ENCODE assay signal across 15 cellular contexts in genomic region chr3:125591116-125591755, GRCh38. TPM values are rescaled to one million over a fixed set of nuclear protein-coding genes. Genes with fewer than 3 reads are reported as not detected.
A peak's percentile ranks its signal among the peaks of the same experiment; 100 is the strongest.
DNase-seq lines count a peak whose midpoint lies in the region; ATAC-seq, FAIRE-seq and TF ChIP-seq lines count a peak whose summit lies in the region.
"Had no signal": no experiment of that assay in that cellular context is flagged by ENCODE, and none has a peak within 500 bp of the region (broad histone marks: within the 10 kb centered on the region; RNA-seq: fewer than 3 reads in every experiment).

No MANE protein-coding gene starts in this region.

- H3K27me3 ChIP-seq in OCI-LY1 (ENCODE audit: insufficient read depth, low read length) (no peaks in the 10 kb centered on the region), endothelial cell of umbilical vein (ENCODE audit: control insufficient read depth in 2 of 2, insufficient read depth in 2 of 2, low read length in 2 of 2) (no peaks in the 10 kb centered on the region), thyroid gland (no peaks in the 10 kb centered on the region)

- no peaks in the 10 kb centered on the region for H4K20me1 ChIP-seq in OCI-LY1 (ENCODE audit: insufficient read depth, low read length)
- H4K20me1 ChIP-seq in endothelial cell of umbilical vein (replicated peaks; ENCODE audit: control insufficient read depth, extremely low read depth, insufficient read depth, low read length): no peaks in the 10 kb centered on the region

- 74 to 83% methylated on average over 1 of the region's 1 CpG for WGBS in thyroid gland, 2 donors

- intact Hi-C loops in endothelial cell of umbilical vein (cut with micrococcal nuclease): loop anchor here (5.0 kb wide), 1 partner anchor 1029 kb away; no protein-coding TSS in a partner anchor
- intact Hi-C loops in thyroid gland (cut with DNase I): no loop called here

- peak; percentile 56 for DNase-seq in DMS 273 (lab: John Stamatoyannopoulos, UW; ENCODE audit: unreplicated experiment)
- DNase-seq in DMS 273 treated with DMSO at 0.1 percent for 48 hours (lab: John Stamatoyannopoulos, UW): no peak
- no peak for DNase-seq in endothelial cell of umbilical vein (ENCODE audit: low read depth, low spot score)
- peak; percentile 51 for DNase-seq in pons (ENCODE audit: low spot score)
- DNase-seq in thyroid gland: no peak
- DNase-seq in cerebellar cortex (ENCODE audit: low spot score): no peak
- DNase-seq: effector memory CD8-positive, alpha-beta T cell; HFFc6; mammary epithelial cell; retina had no signal

- peaks cover 72% of the 10 kb centered on the region for H3K79me2 ChIP-seq in OCI-LY1 (ENCODE audit: insufficient read depth, low read length)
- peaks cover 37% of the 10 kb centered on the region for H3K79me2 ChIP-seq in endothelial cell of umbilical vein (ENCODE audit: control insufficient read depth, insufficient read depth, low read length)

- CTCF ChIA-PET in endothelial cell of umbilical vein (lab: Charles Lee): interaction anchor here (0.7 to 1.3 kb wide), 4 partner anchors 9 to 690 kb away, joined by 3 read pairs; no protein-coding TSS in a partner anchor

- H2AFZ ChIP-seq in OCI-LY1 (ENCODE audit: low read length) (no peak overlapping the region), endothelial cell of umbilical vein (ENCODE audit: low read depth, low read length) (no peak overlapping the region)

- no peaks in the 10 kb centered on the region for H3K9me1 ChIP-seq in endothelial cell of umbilical vein (replicated peaks; ENCODE audit: control insufficient read depth, extremely low read depth, insufficient read depth, low read length)

- H3K4me3 ChIP-seq in OCI-LY1 (ENCODE audit: low read depth, low read length, poor library complexity, severe bottlenecking) (peak overlapping the region; percentile 96), endothelial cell of umbilical vein (replicated peaks in 1 of 3; ENCODE audit: insufficient read depth in 1 of 3, low read depth in 1 of 3, low read length in 3 of 3) (no peak overlapping the region), thyroid gland (replicated peaks in 1 of 3) (no peak overlapping the region)

- peaks cover 65% of the 10 kb centered on the region for H3K4me1 ChIP-seq in OCI-LY1 (ENCODE audit: insufficient read depth, low read length, severe bottlenecking)
- H3K4me1 ChIP-seq in endothelial cell of umbilical vein (ENCODE audit: control insufficient read depth, extremely low read depth, insufficient read depth, low read length): peaks cover 18% of the 10 kb centered on the region
- peaks cover 25 to 46% of the 10 kb centered on the region in 2 donors for H3K4me1 ChIP-seq in thyroid gland

- POLR2A ChIA-PET in endothelial cell of umbilical vein (lab: Charles Lee): no interaction called here

- ATAC-seq in HG02973 (IDR thresholded peaks at IDR 0.05; ENCODE audit: unreplicated experiment): no peak
- ATAC-seq: effector memory CD8-positive, alpha-beta T cell had no signal

- H3K9ac ChIP-seq in OCI-LY1 (ENCODE audit: low read length) (peak overlapping the region; percentile 58), endothelial cell of umbilical vein (replicated peaks; ENCODE audit: extremely low read depth, insufficient read depth, low read length) (no peak overlapping the region)
- H3K9ac ChIP-seq: KMS-11 had no signal

- H3K9me2 ChIP-seq in OCI-LY1 (ENCODE audit: low read depth, low read length): no peaks in the 10 kb centered on the region

- H3K27ac ChIP-seq in OCI-LY1 (ENCODE audit: low read depth, low read length, poor library complexity, severe bottlenecking): peak overlapping the region; percentile 94
- no peak overlapping the region for H3K27ac ChIP-seq in endothelial cell of umbilical vein (ENCODE audit: insufficient read depth, low read depth, low read length)
- no peak overlapping the region for H3K27ac ChIP-seq in thyroid gland
- H3K27ac ChIP-seq: 22Rv1, KMS-11 had no signal

- peak overlapping the region; percentile 95 for H3K4me2 ChIP-seq in OCI-LY1 (ENCODE audit: low read length)
- peak overlapping the region; percentile 1 for H3K4me2 ChIP-seq in endothelial cell of umbilical vein (ENCODE audit: insufficient read depth, low read length)

- dilution Hi-C loops in endothelial cell of umbilical vein (cut with MboI; ENCODE audit: extremely low pct_ligation_motif_present, low sequenced_read_pairs): no loop called here

- H3F3A ChIP-seq in OCI-LY1 (ENCODE audit: insufficient read depth, low read length): no peaks in the 10 kb centered on the region

- FAIRE-seq in endothelial cell of umbilical vein (lab: Jason Lieb, UNC): peak; percentile 80
- FAIRE-seq: RCC 7860 had no signal

- BruUV-seq in endothelial cell of umbilical vein (replicated peaks; lab: Mats Ljungman, UMichigan): no TSS peak

- no peak for TF ChIP-seq CTCF in OCI-LY1 (IDR thresholded peaks at IDR 0.05; ENCODE audit: low read length)
- TF ChIP-seq CTCF in endothelial cell of umbilical vein (IDR thresholded peaks at IDR 0.05; ENCODE audit: extremely low read depth in 1 of 2, insufficient read depth in 1 of 2, low read depth in 1 of 2, low read length in 2 of 2): no peak
- TF ChIP-seq CTCF in thyroid gland (IDR thresholded peaks at IDR 0.05): no peak

- TF ChIP-seq POLR2A in endothelial cell of umbilical vein (IDR thresholded peaks at IDR 0.05; ENCODE audit: low read depth, low read length) (no peak), thyroid gland (IDR thresholded peaks at IDR 0.05) (no peak)

- H3K36me3 ChIP-seq in OCI-LY1 (ENCODE audit: insufficient read depth, low read length): peaks cover 16% of the 10 kb centered on the region
- H3K36me3 ChIP-seq in endothelial cell of umbilical vein (ENCODE audit: control insufficient read depth in 2 of 2, extremely low read depth in 1 of 2, insufficient read depth in 2 of 2, low read length in 2 of 2): no peaks in the 10 kb centered on the region
- H3K36me3 ChIP-seq in thyroid gland: no peaks in the 10 kb centered on the region

- H3K9me3 ChIP-seq in OCI-LY1 (ENCODE audit: low read length) (no peaks in the 10 kb centered on the region), endothelial cell of umbilical vein (replicated peaks; ENCODE audit: control insufficient read depth, insufficient read depth, low read length) (no peaks in the 10 kb centered on the region), thyroid gland (no peaks in the 10 kb centered on the region)

TF ChIP-seq in endothelial cell of umbilical vein, 7 proteins besides CTCF, POLR2A, EP300 and RAD21:
- TF ChIP-seq EZH2 (IDR thresholded peaks at IDR 0.05; ENCODE audit: borderline replicate concordance, low read depth, low read length, severe bottlenecking): no peak
- no peak for TF ChIP-seq JUN (IDR thresholded peaks at IDR 0.05; ENCODE audit: borderline replicate concordance, insufficient read depth, insufficient read length, low read depth)
- no peak for TF ChIP-seq MYC (IDR thresholded peaks at IDR 0.05; ENCODE audit: low read depth, low read length)
- no peak for TF ChIP-seq POLR2AphosphoS5 (IDR thresholded peaks at IDR 0.05; ENCODE audit: insufficient read depth, low read depth, low read length)
- TF ChIP-seq GATA2 (IDR thresholded peaks at IDR 0.05; ENCODE audit: insufficient read depth, insufficient read length, low read depth, low read length): no peak
- TF ChIP-seq FOS (IDR thresholded peaks at IDR 0.05; ENCODE audit: borderline replicate concordance, insufficient read depth, low read length): no peak
- TF ChIP-seq, protein P1, sequence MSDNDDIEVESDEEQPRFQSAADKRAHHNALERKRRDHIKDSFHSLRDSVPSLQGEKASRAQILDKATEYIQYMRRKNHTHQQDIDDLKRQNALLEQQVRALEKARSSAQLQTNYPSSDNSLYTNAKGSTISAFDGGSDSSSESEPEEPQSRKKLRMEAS (IDR thresholded peaks at IDR 0.05; ENCODE audit: insufficient read depth, insufficient read length): no peak

RNA-seq across cellular contexts. Expression of gene OSBPL11, which starts 4.1 kb away (rescaled TPM):
- total RNA-seq in endothelial cell of umbilical vein: 14.2 and 14.4 TPM in 2 replicates
- polyA plus RNA-seq in endothelial cell of umbilical vein: 3.1 and 4.0 TPM in 2 replicates
- polyA plus RNA-seq in endothelial cell of umbilical vein (2011; cell fraction: cytosol; rRNA removed): 5.7 and 5.9 TPM in 2 replicates
- polyA plus RNA-seq in endothelial cell of umbilical vein (2011; cell fraction: nucleus; rRNA removed): 4.9 and 6.3 TPM in 2 replicates
- 8.6 and 13.2 TPM in 2 replicates for polyA plus RNA-seq in endothelial cell of umbilical vein (2012)
- 11.7 and 12.0 TPM in 2 replicates for polyA minus RNA-seq in endothelial cell of umbilical vein
- 8.3 TPM for polyA minus RNA-seq in endothelial cell of umbilical vein (2011; cell fraction: cytosol; rRNA and poly(A)+ RNA removed)
- polyA minus RNA-seq in endothelial cell of umbilical vein (2011; cell fraction: nucleus; rRNA and poly(A)+ RNA removed): 4.5 and 7.4 TPM in 2 replicates
- 10 to 100 TPM; 10.9 to 18.4 (median 15.1) TPM for total RNA-seq in thyroid gland

Comparison
In these comparisons a context has a peak if more than half of its experiments do, and no peak if none do; other contexts are left out.
1. DNase-seq: peak in DMS 273 (single experiment) and pons (single experiment); none in DMS 273 treated with DMSO at 0.1 percent for 48 hours (single experiment), endothelial cell of umbilical vein (single experiment), thyroid gland (0 of 2) and cerebellar cortex (single experiment).